11 cellular contexts compared by ENCODE assay signal in genomic region chr11:68806931-68807844, GRCh38. TPM values are rescaled to one million over a fixed set of nuclear protein-coding genes. Genes with fewer than 3 reads are reported as not detected.
DNase-seq lines count a peak whose midpoint lies in the region; ATAC-seq, FAIRE-seq and TF ChIP-seq lines count a peak whose summit lies in the region.
"Had no signal": no experiment of that assay in that cellular context is flagged by ENCODE, and none has a peak within 500 bp of the region (broad histone marks: within the 10 kb centered on the region; RNA-seq: fewer than 3 reads in every experiment).

No MANE protein-coding gene starts in this region.

- H3K36me3 Mint-ChIP-seq in neural progenitor cell, result no peaks in the 10 kb centered on the region

- H3K27me3 Mint-ChIP-seq in neural progenitor cell (ENCODE audit: insufficient read depth, low read depth), result peaks cover 2% of the 10 kb centered on the region

- H3K9me3 ChIP-seq in neural progenitor cell (ENCODE audit: low read depth), result no peaks in the 10 kb centered on the region
- H3K9me3 ChIP-seq in pancreas, result no peaks in the 10 kb centered on the region
- H3K9me3 ChIP-seq: BLaER1 treated with 17β-estradiol and CSF1 and Interleukin-3, amounts not matched to agents 10 nM and 100 nM had no signal

- H3K27me3 ChIP-seq in neural progenitor cell (no peaks in the 10 kb centered on the region), pancreas (no peaks in the 10 kb centered on the region)
- H3K27me3 ChIP-seq: BLaER1 treated with 17β-estradiol and CSF1 and Interleukin-3, amounts not matched to agents 10 nM and 100 nM had no signal

- no peaks in the 10 kb centered on the region for H3K4me1 ChIP-seq in neural progenitor cell
- H3K4me1 ChIP-seq in pancreas, result peaks cover 0 to 7% (median 4%) of the 10 kb centered on the region in 3 donors

- no peaks in the 10 kb centered on the region for H3K79me2 ChIP-seq in neural progenitor cell (ENCODE audit: low read depth)

- WGBS in pancreas, 2 donors, result 90 to 93% methylated on average over 23 of the region's 23 CpGs

- peak overlapping the region; percentile 42 for H3K27ac Mint-ChIP-seq in neural progenitor cell

- no peak for FAIRE-seq in pancreas (lab: Jason Lieb, UNC)
- FAIRE-seq: GM18507 had no signal

- no peak overlapping the region for H3K9ac ChIP-seq in neural progenitor cell
- H3K9ac ChIP-seq: BLaER1 treated with 17β-estradiol and CSF1 and Interleukin-3, amounts not matched to agents 10 nM and 100 nM had no signal

- H3K4me3 Mint-ChIP-seq in neural progenitor cell, result no peak overlapping the region

- no peak overlapping the region for H3K4me2 ChIP-seq in neural progenitor cell
- H3K4me2 ChIP-seq: BLaER1 treated with 17β-estradiol and CSF1 and Interleukin-3, amounts not matched to agents 10 nM and 100 nM had no signal

- DNase-seq in AG08396 (ENCODE audit: low spot score) (peak; percentile 75), LNCaP clone FGC (ENCODE audit: low read depth) (peak; percentile 57), dermis blood vessel endothelial cell (peak; percentile 66), neural progenitor cell (ENCODE audit: low spot score) (no peak), NCI-H2171 (lab: John Stamatoyannopoulos, UW) (no peak), pancreas (no peak), NCI-H187 treated with DMSO at 0.1 percent for 48 hours (lab: John Stamatoyannopoulos, UW) (no peak)
- no peak for DNase-seq in stimulated activated CD8-positive, alpha-beta memory T cell treated with anti-CD3 and anti-CD28 coated beads, Interleukin-4, amount 100 ng/mL, for 48 hours
- DNase-seq: activated CD8-positive, alpha-beta memory T cell treated with anti-CD3 and anti-CD28 coated beads, Interleukin-2, amount 50 U/mL, for 48 hours had no signal

- no peaks in the 10 kb centered on the region for H4K20me1 ChIP-seq in neural progenitor cell (ENCODE audit: low read depth)

- no peak overlapping the region for H3K27ac ChIP-seq in neural progenitor cell
- no peak overlapping the region for H3K27ac ChIP-seq in pancreas
- H3K27ac ChIP-seq: BLaER1 treated with 17β-estradiol and CSF1 and Interleukin-3, amounts not matched to agents 10 nM and 100 nM had no signal

- H3K4me3 ChIP-seq in LNCaP clone FGC (ENCODE audit: low read depth, low read length), result no peak overlapping the region
- H3K4me3 ChIP-seq in neural progenitor cell, result no peak overlapping the region
- H3K4me3 ChIP-seq in pancreas, result no peak overlapping the region
- H3K4me3 ChIP-seq: BLaER1 treated with 17β-estradiol and CSF1 and Interleukin-3, amounts not matched to agents 10 nM and 100 nM had no signal

- no peak for ATAC-seq in pancreas

- intact Hi-C loops in pancreas (cut with DNase I), result no loop called here

- no peak for TF ChIP-seq CTCF in LNCaP clone FGC (IDR thresholded peaks at IDR 0.05; ENCODE audit: control insufficient read depth, extremely low read depth, insufficient read depth)
- TF ChIP-seq CTCF in neural progenitor cell (IDR thresholded peaks at IDR 0.05), result no peak
- no peak for TF ChIP-seq CTCF in pancreas (IDR thresholded peaks at IDR 0.05)

- H3F3A ChIP-seq in neural progenitor cell (ENCODE audit: low read depth), result no peaks in the 10 kb centered on the region

- H3K36me3 ChIP-seq in neural progenitor cell, result no peaks in the 10 kb centered on the region
- peaks cover 0 to 33% (median 0%) of the 10 kb centered on the region in 3 donors for H3K36me3 ChIP-seq in pancreas

- no peaks in the 10 kb centered on the region for H3K9me3 Mint-ChIP-seq in neural progenitor cell

- H2AFZ ChIP-seq in neural progenitor cell (replicated peaks), result no peak overlapping the region

- peaks cover 2% of the 10 kb centered on the region for H3K4me1 Mint-ChIP-seq in neural progenitor cell

RNA-seq across cellular contexts. Expression of gene CPT1A, which starts 34.5 kb away (rescaled TPM):
- total RNA-seq in dermis blood vessel endothelial cell (141 and 197 TPM in 2 replicates), neural progenitor cell (ENCODE audit: low replicate concordance) (0.64 and 0.90 TPM in 2 replicates), pancreas (10 to 100 TPM; 16.9 to 33.7 (median 22.7) TPM)
- polyA plus RNA-seq in pancreas, result 10 to 100 TPM in 1 of 2 donors, 1 to 10 TPM in 1; 9.5 to 15.6 TPM

RNA-seq across cellular contexts. Expression of gene TESMIN, which starts 55.9 kb away (rescaled TPM):
- total RNA-seq in dermis blood vessel endothelial cell (2.4 and 6.0 TPM in 2 replicates), neural progenitor cell (ENCODE audit: low replicate concordance) (7.4 and 8.1 TPM in 2 replicates), pancreas (1 to 10 TPM; 1.4 to 3.6 (median 1.8) TPM)
- 1 to 10 TPM; 1.9 to 2.3 TPM for polyA plus RNA-seq in pancreas

Comparison
In these comparisons a context has a peak if more than half of its experiments do, and no peak if none do; other contexts are left out.
1. DNase-seq: peak in AG08396 (single experiment), LNCaP clone FGC (single experiment) and dermis blood vessel endothelial cell (single experiment); none in neural progenitor cell (single experiment), NCI-H2171 (single experiment), stimulated activated CD8-positive, alpha-beta memory T cell treated with anti-CD3 and anti-CD28 coated beads, Interleukin-4, amount 100 ng/mL, for 48 hours (single experiment), pancreas (0 of 6) and NCI-H187 treated with DMSO at 0.1 percent for 48 hours (single experiment).